1 cellular context compared by ENCODE assay signal in genomic region chr20:63268671-63269439, GRCh38.
TF ChIP-seq lines count a peak whose summit lies in the region.

No MANE protein-coding gene starts in this region.

TF ChIP-seq in H1, 55 proteins besides CTCF, POLR2A, EP300 and RAD21:
- TF ChIP-seq MAX (IDR thresholded peaks at IDR 0.05) = peak; percentile 41; the same call in 1 of the 2 replicates
- peak; percentile 46; the same call in 1 of the 2 replicates for TF ChIP-seq TEAD4 (IDR thresholded peaks at IDR 0.05; ENCODE audit: low read depth, low read length)
- TF ChIP-seq BRCA1 (IDR thresholded peaks at IDR 0.05; ENCODE audit: low read depth, low read length) = no peak
- no peak for TF ChIP-seq SP1 (IDR thresholded peaks at IDR 0.05; ENCODE audit: low read depth, low read length)
